Comparison of ENCODE assay signal across 18 cellular contexts in genomic region chr15:82909080-82909815, GRCh38.
"Had no signal": no experiment of that assay in that cellular context is flagged by ENCODE, and none has a peak within 500 bp of the region (broad histone marks: within the 10 kb centered on the region; RNA-seq: fewer than 3 reads in every experiment).

No MANE protein-coding gene starts in this region.

- ATAC-seq: mucosa of descending colon; naive thymus-derived CD8-positive, alpha-beta T cell; sciatic nerve; stimulated activated memory B cell treated with anti-CD40 and anti-IgM and Interleukin-4, amounts not matched to agents 10 μg/mL and 1 μg/mL and 100 μg/mL, for 72 hours; stimulated activated naive CD8-positive, alpha-beta T cell treated with anti-CD3 and anti-CD28 coated beads, Interleukin-15, amount 100 ng/mL, for 72 hours had no signal

- H3K79me2 ChIP-seq: hepatocyte had no signal

- H3K36me3 ChIP-seq: colonic mucosa, neutrophil, spleen, thoracic aorta, transverse colon had no signal

- DNase-seq: colonic mucosa; effector CD4-positive, alpha-beta T cell; foreskin melanocyte; head of caudate nucleus; kidney; mucosa of descending colon; naive thymus-derived CD8-positive, alpha-beta T cell; spleen; stimulated activated CD4-positive, alpha-beta T cell treated with anti-CD3 and anti-CD28 coated beads, Interleukin-15, amount 100 ng/mL, for 24 hours; stimulated activated CD4-positive, alpha-beta T cell treated with anti-CD3 and anti-CD28 coated beads, Interleukin-1b, Interleukin-23, amount 100 ng/mL, for 48 hours; stimulated activated CD4-positive, alpha-beta T cell treated with anti-CD3 and anti-CD28 coated beads, Interleukin-4, amount 100 ng/mL, for 24 hours; stimulated activated naive CD8-positive, alpha-beta T cell treated with anti-CD3 and anti-CD28 coated beads, Interleukin-15, amount 100 ng/mL, for 72 hours; transverse colon had no signal

- H2AFZ ChIP-seq: hepatocyte had no signal

- H3K27me3 ChIP-seq: colonic mucosa, hepatocyte, neutrophil, spleen, transverse colon had no signal

- H3K4me3 ChIP-seq: colonic mucosa, hepatocyte, mucosa of descending colon, spleen, thoracic aorta, transverse colon had no signal

- H3K4me2 ChIP-seq: hepatocyte had no signal

- FAIRE-seq: kidney had no signal

- H3K27ac ChIP-seq: colonic mucosa, hepatocyte, neutrophil, spleen, thoracic aorta, transverse colon had no signal

- H3K4me1 ChIP-seq: colonic mucosa, spleen, transverse colon had no signal

- H3K27ac Mint-ChIP-seq: stimulated activated memory B cell treated with anti-CD40 and anti-IgM and Interleukin-4, amounts not matched to agents 10 μg/mL and 1 μg/mL and 100 μg/mL, for 72 hours; stimulated activated naive CD8-positive, alpha-beta T cell treated with anti-CD3 and anti-CD28 coated beads, Interleukin-15, amount 100 ng/mL, for 72 hours had no signal

- H3K4me3 Mint-ChIP-seq: naive thymus-derived CD8-positive, alpha-beta T cell; stimulated activated memory B cell treated with anti-CD40 and anti-IgM and Interleukin-4, amounts not matched to agents 10 μg/mL and 1 μg/mL and 100 μg/mL, for 72 hours; stimulated activated naive CD8-positive, alpha-beta T cell treated with anti-CD3 and anti-CD28 coated beads, Interleukin-15, amount 100 ng/mL, for 72 hours had no signal

- H3K9me3 ChIP-seq: colonic mucosa, neutrophil, transverse colon had no signal
